In genomic region chr6:31462026-31462963, GRCh38 we compare ENCODE assay signal across 8 cellular contexts. TPM values are rescaled to one million over a fixed set of nuclear protein-coding genes. Genes with fewer than 3 reads are reported as not detected.
DNase-seq lines count a peak whose midpoint lies in the region; ATAC-seq and TF ChIP-seq lines count a peak whose summit lies in the region.

No MANE protein-coding gene starts in this region.

- H3K27ac Mint-ChIP-seq in naive thymus-derived CD4-positive, alpha-beta T cell, result peak overlapping the region; percentile 96 to 99 (median 99)

- H3K27me3 Mint-ChIP-seq in naive thymus-derived CD4-positive, alpha-beta T cell, result peaks cover 0 to 15% (median 0%) of the 10 kb centered on the region in 5 donors

- peaks cover 36 to 60% (median 52%) of the 10 kb centered on the region in 7 donors for H3K4me1 Mint-ChIP-seq in naive thymus-derived CD4-positive, alpha-beta T cell

- H3K36me3 ChIP-seq in BLaER1 treated with 17β-estradiol and CSF1 and Interleukin-3, amounts not matched to agents 10 nM and 100 nM, result peaks cover 0 to 27% (median 5%) of the 10 kb centered on the region in 11 experiments; a peak in 6 of 22 replicates
- H3K36me3 ChIP-seq in colonic mucosa, result no peaks in the 10 kb centered on the region
- peaks cover 0 to 15% (median 0%) of the 10 kb centered on the region in 3 experiments for H3K36me3 ChIP-seq in naive thymus-derived CD4-positive, alpha-beta T cell (ENCODE audit: control insufficient read depth in 2 of 3, insufficient read depth in 3 of 3, low read length in 3 of 3)

- H3K27ac ChIP-seq in BLaER1 treated with 17β-estradiol and CSF1 and Interleukin-3, amounts not matched to agents 10 nM and 100 nM, result peak overlapping the region; percentile 45 to 76 (median 66); a peak in 20 of 22 replicates
- peak overlapping the region; percentile 54 for H3K27ac ChIP-seq in colonic mucosa
- peak overlapping the region; percentile 99 for H3K27ac ChIP-seq in naive thymus-derived CD4-positive, alpha-beta T cell (ENCODE audit: low read depth, low read length)

- no peak for TF ChIP-seq CTCF in colonic mucosa (IDR thresholded peaks at IDR 0.05)

- CTCF ChIA-PET in naive thymus-derived CD4-positive, alpha-beta T cell (lab: Charles Lee), result interaction anchor here (0.8 to 1.2 kb wide), 6 partner anchors 20 to 96 kb away, joined by 3 to 6 read pairs (median 4); no protein-coding TSS in a partner anchor

- DNase-seq in HT1080 (ENCODE audit: low read depth) (peak; percentile 23), colonic mucosa (no peak), midbrain (lab: John Stamatoyannopoulos, UW) (no peak), NCI-H1417 treated with DMSO at 0.1 percent for 48 hours (lab: John Stamatoyannopoulos, UW) (no peak)
- no peak for DNase-seq in naive thymus-derived CD4-positive, alpha-beta T cell
- DNase-seq in stimulated activated CD8-positive, alpha-beta memory T cell treated with anti-CD3 and anti-CD28 coated beads, Interleukin-4, amount 100 ng/mL, for 48 hours, result no peak

- peaks cover 0 to 2% (median 0%) of the 10 kb centered on the region in 11 donors for H3K9me3 Mint-ChIP-seq in naive thymus-derived CD4-positive, alpha-beta T cell

- H3K27me3 ChIP-seq in BLaER1 treated with 17β-estradiol and CSF1 and Interleukin-3, amounts not matched to agents 10 nM and 100 nM, result no peaks in the 10 kb centered on the region
- H3K27me3 ChIP-seq in colonic mucosa, result no peaks in the 10 kb centered on the region
- H3K27me3 ChIP-seq in naive thymus-derived CD4-positive, alpha-beta T cell (ENCODE audit: control insufficient read depth in 2 of 2, insufficient read depth in 2 of 2, low read length in 2 of 2), result no peaks in the 10 kb centered on the region

- peak overlapping the region; percentile 70 to 81 (median 78) for H3K9ac ChIP-seq in BLaER1 treated with 17β-estradiol and CSF1 and Interleukin-3, amounts not matched to agents 10 nM and 100 nM
- H3K9ac ChIP-seq in colonic mucosa (ENCODE audit: low read depth in 2 of 2, low read length in 2 of 2), result peak overlapping the region; percentile 52 to 99

- peaks cover 10 to 29% (median 25%) of the 10 kb centered on the region in 5 donors for H3K36me3 Mint-ChIP-seq in naive thymus-derived CD4-positive, alpha-beta T cell

- POLR2A ChIA-PET in naive thymus-derived CD4-positive, alpha-beta T cell (lab: Charles Lee), result interaction anchor here (0.6 to 1.6 kb wide), 17 partner anchors 10 to 1497 kb away, joined by 3 to 8 read pairs (median 3); partner anchors contain the start of genes DDX39B and MICB

- intact Hi-C loops in colonic mucosa (cut with DNase I), result no loop called here
- intact Hi-C loops in naive thymus-derived CD4-positive, alpha-beta T cell (cut with micrococcal nuclease), result loop anchor here in 1 of 2 donors (10.0 kb wide), 1 partner anchor 187 kb away; the partner anchor contains the start of gene HLA-C

- peak overlapping the region; percentile 96 to 100 (median 100) for H3K4me3 Mint-ChIP-seq in naive thymus-derived CD4-positive, alpha-beta T cell

- no peak for ATAC-seq in naive thymus-derived CD4-positive, alpha-beta T cell
- no peak for ATAC-seq in GM21786 (IDR thresholded peaks at IDR 0.05; ENCODE audit: unreplicated experiment)

- no peaks in the 10 kb centered on the region for H3K9me3 ChIP-seq in BLaER1 treated with 17β-estradiol and CSF1 and Interleukin-3, amounts not matched to agents 10 nM and 100 nM (replicated peaks in 1 of 11)
- H3K9me3 ChIP-seq in colonic mucosa, result no peaks in the 10 kb centered on the region
- H3K9me3 ChIP-seq in naive thymus-derived CD4-positive, alpha-beta T cell (ENCODE audit: control insufficient read depth in 2 of 3, low read length in 3 of 3), result no peaks in the 10 kb centered on the region

- H4K20me1 ChIP-seq in BLaER1 treated with 17β-estradiol and CSF1 and Interleukin-3, amounts not matched to agents 10 nM and 100 nM, result peaks cover 0 to 33% (median 26%) of the 10 kb centered on the region in 11 experiments; a peak in 10 of 22 replicates

- H3K4me1 ChIP-seq in BLaER1 treated with 17β-estradiol and CSF1 and Interleukin-3, amounts not matched to agents 10 nM and 100 nM, result peaks cover 32 to 51% (median 38%) of the 10 kb centered on the region in 10 experiments
- H3K4me1 ChIP-seq in colonic mucosa, result peaks cover 12% of the 10 kb centered on the region
- H3K4me1 ChIP-seq in naive thymus-derived CD4-positive, alpha-beta T cell (ENCODE audit: control insufficient read depth in 2 of 2, insufficient read depth in 2 of 2, low read length in 2 of 2), result peaks cover 29 to 36% of the 10 kb centered on the region in 2 donors

- H3K4me3 ChIP-seq in BLaER1 treated with 17β-estradiol and CSF1 and Interleukin-3, amounts not matched to agents 10 nM and 100 nM, result peak overlapping the region; percentile 54 to 77 (median 69)
- H3K4me3 ChIP-seq in colonic mucosa, result peak overlapping the region; percentile 63
- H3K4me3 ChIP-seq in naive thymus-derived CD4-positive, alpha-beta T cell (ENCODE audit: low read length), result peak overlapping the region; percentile 90

- H3K4me2 ChIP-seq in BLaER1 treated with 17β-estradiol and CSF1 and Interleukin-3, amounts not matched to agents 10 nM and 100 nM, result peak overlapping the region; percentile 80 to 96 (median 90)

RNA-seq across cellular contexts. Expression of gene MICB, which starts 35.6 kb away (rescaled TPM):
- not detected in 2 replicates for total RNA-seq in HT1080 (2014; rRNA removed; shearing (Covaris generic))
- polyA plus RNA-seq in HT1080 (2015; cell fraction: cytosol; rRNA removed), result 0.12 TPM in 1 of 2 replicates, not detected in the other
- polyA plus RNA-seq in HT1080 (2015; cell fraction: nucleus; rRNA removed), result not detected in 2 replicates
- 1 to 10 TPM; 5.6 to 6.7 TPM for total RNA-seq in colonic mucosa
- total RNA-seq in naive thymus-derived CD4-positive, alpha-beta T cell, result 10 to 100 TPM; 11.7 to 49.5 (median 13.3) TPM
- polyA plus RNA-seq in naive thymus-derived CD4-positive, alpha-beta T cell, result 1 to 10 TPM; 3.4 to 4.7 TPM

RNA-seq across cellular contexts. Expression of gene MICA, which starts 58.9 kb away (rescaled TPM):
- 24.9 and 25.6 TPM in 2 replicates for total RNA-seq in HT1080 (2014; rRNA removed; shearing (Covaris generic))
- 14.3 and 15.4 TPM in 2 replicates for polyA plus RNA-seq in HT1080 (2015; cell fraction: cytosol; rRNA removed)
- 18.9 and 20.4 TPM in 2 replicates for polyA plus RNA-seq in HT1080 (2015; cell fraction: nucleus; rRNA removed)
- 10 to 100 TPM; 15.0 to 26.7 TPM for total RNA-seq in colonic mucosa
- total RNA-seq in naive thymus-derived CD4-positive, alpha-beta T cell, result 10 to 100 TPM; 12.1 to 17.4 (median 15.2) TPM
- 1 to 10 TPM; 4.3 to 8.4 TPM for polyA plus RNA-seq in naive thymus-derived CD4-positive, alpha-beta T cell
